In the genomic region with DNA sequence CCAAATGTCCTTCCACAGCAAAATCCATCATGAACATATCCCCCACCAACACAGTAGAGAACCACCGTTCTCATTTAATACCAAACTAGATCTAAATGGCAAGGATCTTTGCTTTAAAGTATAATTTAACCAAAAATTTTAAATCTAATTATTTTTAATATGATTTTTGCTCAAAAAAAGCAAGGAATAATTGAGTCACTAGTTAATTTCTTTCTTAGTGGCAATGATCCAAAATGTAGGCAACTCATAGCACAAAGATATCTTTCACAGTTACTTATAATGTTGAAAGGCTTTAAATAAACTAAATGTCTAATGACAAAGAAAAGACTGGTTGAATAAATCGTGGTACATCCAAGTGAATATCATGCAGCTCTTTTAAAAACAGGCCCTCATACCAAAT, we compare ENCODE assay signal across 15 cellular contexts.
"Had no signal": no experiment of that assay in that cellular context is flagged by ENCODE, and none has a peak within 500 bp of the region (broad histone marks: within the 10 kb centered on the region; RNA-seq: fewer than 3 reads in every experiment).

No MANE protein-coding gene starts in this region.

- H3K9me3 ChIP-seq: body of pancreas, psoas muscle, right lobe of liver, spleen, tibial nerve had no signal

- H3K36me3 ChIP-seq: right lobe of liver had no signal

- H3K27ac ChIP-seq: psoas muscle, right lobe of liver, spleen, tibial nerve had no signal

- H3K4me3 ChIP-seq: body of pancreas, psoas muscle, right lobe of liver, spleen, tibial nerve had no signal

- ATAC-seq: body of pancreas; psoas muscle; stimulated activated naive B cell treated with anti-CD40 and anti-IgM and Interleukin-4, amounts not matched to agents 10 μg/mL and 1 μg/mL and 100 μg/mL, for 72 hours had no signal

- DNase-seq: activated CD4-positive, alpha-beta memory T cell treated with anti-CD3 and anti-CD28 coated beads for 36 hours; activated CD4-positive, CD25-positive, alpha-beta regulatory T cell treated with anti-CD3 and anti-CD28 coated beads, Interleukin-2, amount 50 U/mL, for 72 hours; activated naive CD4-positive, alpha-beta T cell treated with anti-CD3 and anti-CD28 coated beads, Interleukin-2, amount 10 ng/mL, durations not matched to agents 7 days and 5 days; body of pancreas; central memory CD4-positive, alpha-beta T cell; cortex of kidney; effector CD8-positive, alpha-beta T cell; mammary epithelial cell; psoas muscle; right lobe of liver; spleen; stimulated activated CD4-positive, alpha-beta T cell treated with anti-CD3 and anti-CD28 coated beads, Interleukin-1b, Interleukin-23, amount 100 ng/mL, for 48 hours; stimulated activated naive B cell treated with anti-CD40 and anti-IgM and Interleukin-4, amounts not matched to agents 10 μg/mL and 1 μg/mL and 100 μg/mL, for 72 hours; T-helper 2 cell had no signal

- H3K27me3 ChIP-seq: body of pancreas, right lobe of liver, spleen, tibial nerve had no signal
